In genomic region chr16:85610446-85611204, GRCh38 we compare ENCODE assay signal across 8 cellular contexts.
DNase-seq lines count a peak whose midpoint lies in the region; ATAC-seq and TF ChIP-seq lines count a peak whose summit lies in the region.

No MANE protein-coding gene starts in this region.

- H3K9me3 ChIP-seq in OCI-LY3 (ENCODE audit: insufficient read depth, low read length) (no peaks in the 10 kb centered on the region), mucosa of rectum (ENCODE audit: control insufficient read depth in 2 of 2, low read length in 2 of 2) (no peaks in the 10 kb centered on the region)

- H3K4me1 ChIP-seq in OCI-LY3 (ENCODE audit: low read length), result peaks cover 39% of the 10 kb centered on the region
- peaks cover 52 to 58% of the 10 kb centered on the region in 2 donors for H3K4me1 ChIP-seq in mucosa of rectum (ENCODE audit: control insufficient read depth in 2 of 2, insufficient read depth in 2 of 2, low read length in 2 of 2)

- H3K27me3 ChIP-seq in OCI-LY3 (ENCODE audit: low read depth, low read length) (peaks cover 25% of the 10 kb centered on the region), mucosa of rectum (ENCODE audit: control insufficient read depth in 2 of 2, insufficient read depth in 2 of 2, low read length in 2 of 2) (no peaks in the 10 kb centered on the region)

- DNase-seq in AG08395 (ENCODE audit: low spot score) (peak; percentile 87), HuH-7 (ENCODE audit: low spot score) (peak; percentile 94), activated T-cell treated with anti-CD3 and anti-CD28 coated beads for 4 hours (peak; percentile 83), erythroblast (lab: John Stamatoyannopoulos, UW) (peak; percentile 86 to 91)
- peak; percentile 83 for DNase-seq in stimulated activated CD8-positive, alpha-beta memory T cell treated with anti-CD3 and anti-CD28 coated beads, Interleukin-4, amount 100 ng/mL, for 1 hour (ENCODE audit: low read depth in 2 of 2, low spot score in 1 of 2)

- peak; percentile 36 for ATAC-seq in GM19023 (IDR thresholded peaks at IDR 0.05; ENCODE audit: unreplicated experiment)

- H3K27ac ChIP-seq in OCI-LY3 (ENCODE audit: low read length) (no peak overlapping the region), mucosa of rectum (ENCODE audit: low read depth in 2 of 2, low read length in 2 of 2) (peak overlapping the region; percentile 93 to 97)

- H3K36me3 ChIP-seq in OCI-LY3 (replicated peaks; ENCODE audit: low read depth, low read length) (peaks cover 3% of the 10 kb centered on the region), mucosa of rectum (ENCODE audit: control insufficient read depth in 2 of 2, insufficient read depth in 2 of 2, low read length in 2 of 2) (no peaks in the 10 kb centered on the region)

- peaks cover 20% of the 10 kb centered on the region; the same call in 1 of the 2 replicates for H3K79me2 ChIP-seq in OCI-LY3 (ENCODE audit: low read length)

- H3K9ac ChIP-seq in OCI-LY3 (ENCODE audit: low read length) (no peak overlapping the region), mucosa of rectum (ENCODE audit: low read depth in 1 of 2, low read length in 2 of 2) (peak overlapping the region; percentile 35 to 72)

- H3K4me3 ChIP-seq in OCI-LY3 (ENCODE audit: low read length), result peak overlapping the region; percentile 85
- H3K4me3 ChIP-seq in mucosa of rectum (ENCODE audit: low read length in 2 of 2), result peak overlapping the region; percentile 18 to 63

- H4K20me1 ChIP-seq in OCI-LY3 (ENCODE audit: insufficient read depth, low read length), result peaks cover 77% of the 10 kb centered on the region

- TF ChIP-seq POLR2A in erythroblast (IDR thresholded peaks at IDR 0.05; ENCODE audit: low read length), result no peak

- TF ChIP-seq CTCF in OCI-LY3 (IDR thresholded peaks at IDR 0.05; ENCODE audit: low read depth, low read length), result peak; percentile 91

- H3K4me2 ChIP-seq in OCI-LY3 (ENCODE audit: low read length), result peak overlapping the region; percentile 96

- no peak overlapping the region for H2AFZ ChIP-seq in OCI-LY3 (ENCODE audit: low read depth, low read length)
